ENCODE assay signal across 20 cellular contexts in the genomic region with DNA sequence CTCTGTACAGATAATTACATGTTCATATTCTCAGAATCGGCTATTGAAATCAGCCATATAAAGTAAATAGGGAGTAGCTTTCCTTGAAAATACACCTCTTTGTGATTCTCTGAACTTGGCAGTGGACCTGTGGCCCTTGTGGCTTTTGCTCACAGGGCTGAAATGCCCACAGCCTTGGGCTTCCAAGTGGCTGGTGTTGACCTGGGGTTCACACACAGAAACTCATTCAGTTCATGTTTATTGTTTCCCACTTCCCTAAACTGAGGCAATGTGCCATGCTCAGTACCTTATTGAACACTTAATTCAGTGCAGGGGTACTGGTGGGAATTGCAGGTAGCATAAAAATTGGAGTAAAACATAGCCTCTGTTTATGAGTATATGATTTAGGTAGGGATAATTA. TPM values are rescaled to one million over a fixed set of nuclear protein-coding genes. Genes with fewer than 3 reads are reported as not detected.
DNase-seq lines count a peak whose midpoint lies in the region; ATAC-seq, FAIRE-seq and TF ChIP-seq lines count a peak whose summit lies in the region.
"Had no signal": no experiment of that assay in that cellular context is flagged by ENCODE, and none has a peak within 500 bp of the region (broad histone marks: within the 10 kb centered on the region; RNA-seq: fewer than 3 reads in every experiment).

No MANE protein-coding gene starts in this region.

- WGBS in HepG2 (ENCODE audit: low lambda C conversion rate), result 69% methylated on average over 1 of the region's 1 CpG

- H3K27ac ChIP-seq in HepG2 (ENCODE audit: extremely low read length, insufficient read depth, low read length), result peak overlapping the region; percentile 18
- H3K27ac ChIP-seq: BLaER1 treated with 17β-estradiol and CSF1 and Interleukin-3, amounts not matched to agents 10 nM and 100 nM; cardiac muscle cell; hepatocyte; pancreas had no signal

- no peaks in the 10 kb centered on the region for H3K27me3 ChIP-seq in HepG2 (ENCODE audit: control insufficient read depth in 1 of 2, insufficient read depth in 2 of 2, low read length in 2 of 2)
- H3K27me3 ChIP-seq: BLaER1 treated with 17β-estradiol and CSF1 and Interleukin-3, amounts not matched to agents 10 nM and 100 nM; cardiac muscle cell; hepatocyte; pancreas had no signal

- POLR2A ChIA-PET in HepG2 (lab: Yijun Ruan, JAX), result no interaction called here

- CTCF ChIA-PET in HepG2 (lab: Yijun Ruan, JAX; ENCODE audit: low intra/inter-chr PET ratio, low total read pairs), result no interaction called here

- no TSS peak for BruUV-seq in HepG2 (replicated peaks; lab: Mats Ljungman, UMichigan)

- DNase-seq in HepG2 (ENCODE audit: low spot score) (no peak), DMS153 treated with DMSO at 0.1 percent for 48 hours (lab: John Stamatoyannopoulos, UW; ENCODE audit: unreplicated experiment) (no peak), UCSD-AML1 (lab: John Stamatoyannopoulos, UW; ENCODE audit: unreplicated experiment) (no peak), NCI-H1694 (lab: John Stamatoyannopoulos, UW) (no peak)
- DNase-seq: activated CD4-positive, alpha-beta T cell treated with anti-CD3 and anti-CD28 coated beads for 4 hours; effector CD4-positive, alpha-beta T cell; left colon; NCI-H2107; NCI-H748 treated with DMSO at 0.1 percent for 48 hours; pancreas; small intestine had no signal

- intact Hi-C loops in HepG2 (cut with micrococcal nuclease; ENCODE audit: unreplicated experiment), result no loop called here

- no peak for TF ChIP-seq RAD21 in HepG2 (CRISPR knock-in tag; IDR thresholded peaks at IDR 0.05)

- peaks cover 0 to 12% of the 10 kb centered on the region in 2 experiments; a peak in 4 of 5 replicates for H3K36me3 ChIP-seq in HepG2 (replicated peaks in 1 of 2; ENCODE audit: control insufficient read depth in 1 of 2, insufficient read depth in 2 of 2, low read length in 2 of 2)
- H3K36me3 ChIP-seq: cardiac muscle cell, pancreas had no signal

- H3K79me2 ChIP-seq in HepG2 (ENCODE audit: insufficient read depth, low read length), result peaks cover 45% of the 10 kb centered on the region

- TF ChIP-seq EP300 in HepG2 (IDR thresholded peaks at IDR 0.05; ENCODE audit: low read depth in 2 of 2, low read length in 2 of 2) (no peak), HepG2 (CRISPR knock-in tag; IDR thresholded peaks at IDR 0.05; ENCODE audit: borderline replicate concordance) (no peak)

- no peak overlapping the region for H3K9ac ChIP-seq in HepG2 (ENCODE audit: insufficient read depth, low read depth, low read length)
- H3K9ac ChIP-seq: BLaER1 treated with 17β-estradiol and CSF1 and Interleukin-3, amounts not matched to agents 10 nM and 100 nM had no signal

- FAIRE-seq in HepG2 (lab: Jason Lieb, UNC), result no peak
- FAIRE-seq: pancreas, small intestine, urothelium cell line had no signal

- no peak for TF ChIP-seq CTCF in HepG2 (CRISPR knock-in tag; IDR thresholded peaks at IDR 0.05)

- no peak for TF ChIP-seq POLR2A in HepG2 (IDR thresholded peaks at IDR 0.05; ENCODE audit: insufficient read depth in 1 of 2, low read depth in 2 of 2, low read length in 2 of 2)

- H4K20me1 ChIP-seq in HepG2 (ENCODE audit: insufficient read depth, low read length), result no peaks in the 10 kb centered on the region

- ATAC-seq in GM18511 (IDR thresholded peaks at IDR 0.05; ENCODE audit: unreplicated experiment) (peak; percentile 59), GM19452 (IDR thresholded peaks at IDR 0.05; ENCODE audit: unreplicated experiment) (peak; percentile 47), HG03342 (IDR thresholded peaks at IDR 0.05; ENCODE audit: unreplicated experiment) (peak; percentile 40), HepG2 (no peak; the same call in 2 of the 3 replicates)
- ATAC-seq: HCT116; left colon; pancreas; stimulated activated effector memory CD8-positive, alpha-beta T cell treated with anti-CD3 and anti-CD28 coated beads, Interleukin-12 subunit alpha, Interleukin-12 subunit beta, amount 100 ng/mL, for 72 hours had no signal

- peaks cover 61% of the 10 kb centered on the region for H3K4me1 ChIP-seq in HepG2 (ENCODE audit: insufficient read depth, low read length)
- H3K4me1 ChIP-seq: pancreas had no signal

- no peak overlapping the region for H2AFZ ChIP-seq in HepG2 (ENCODE audit: low read length)
- H2AFZ ChIP-seq: hepatocyte had no signal

- H3K9me3 ChIP-seq in HepG2 (ENCODE audit: low read length), result peaks cover 15% of the 10 kb centered on the region
- H3K9me3 ChIP-seq: pancreas had no signal

- H3K4me3 ChIP-seq in HepG2 (replicated peaks in 1 of 3; ENCODE audit: insufficient read depth in 1 of 3, low read depth in 2 of 3, low read length in 3 of 3), result no peak overlapping the region
- H3K4me3 ChIP-seq: BLaER1 treated with 17β-estradiol and CSF1 and Interleukin-3, amounts not matched to agents 10 nM and 100 nM; cardiac muscle cell; hepatocyte; pancreas had no signal

- in situ Hi-C loops in HepG2 (cut with HindIII; ENCODE audit: extremely low pct_ligation_motif_present, low pct_unique_long_range_greater_than_20kb), result no loop called here

- no peak overlapping the region for H3K4me2 ChIP-seq in HepG2 (ENCODE audit: low read depth, low read length)
- H3K4me2 ChIP-seq: hepatocyte had no signal

TF ChIP-seq in HepG2, 621 proteins besides CTCF, POLR2A, EP300 and RAD21 (continues in another document):
- TF ChIP-seq TBP (CRISPR knock-in tag; IDR thresholded peaks at IDR 0.05) (no peak), ZNF83 (CRISPR knock-in tag; IDR thresholded peaks at IDR 0.05; ENCODE audit: borderline replicate concordance) (no peak), GTF3A (CRISPR knock-in tag; conservative IDR thresholded peaks at IDR 0.05) (no peak), GLMP (CRISPR knock-in tag; IDR thresholded peaks at IDR 0.05; ENCODE audit: borderline replicate concordance) (no peak), NR2F6 (IDR thresholded peaks at IDR 0.05) (peak; percentile 56), NR2F6 (CRISPR knock-in tag; IDR thresholded peaks at IDR 0.05) (no peak), MTA3 (CRISPR knock-in tag; IDR thresholded peaks at IDR 0.05) (no peak), DPF2 (CRISPR knock-in tag; IDR thresholded peaks at IDR 0.05; ENCODE audit: borderline replicate concordance, low read depth) (no peak), SOX13 (IDR thresholded peaks at IDR 0.05) (no peak), SOX13 (CRISPR knock-in tag; conservative IDR thresholded peaks at IDR 0.05 in 1 of 2, IDR thresholded peaks at IDR 0.05 in 1 of 2) (peak in 1 of 2 experiments; percentile 65; a peak in 2 of 4 replicates), BCL6 (CRISPR knock-in tag; IDR thresholded peaks at IDR 0.05) (peak; percentile 90)

RNA-seq across cellular contexts. Expression of gene TULP4, which starts 19.1 kb away (rescaled TPM):
- total RNA-seq in HepG2 (2016; rRNA removed; fragmentation: Illumina TruSeq; extraction: Trizol), result 122 and 143 TPM in 2 replicates
- 244 and 275 TPM in 2 replicates for total RNA-seq in HepG2 (2016; cell fraction: cytosol; rRNA removed; fragmentation: Illumina TruSeq; extraction: Trizol; ENCODE audit: low read depth)
- 121 and 124 TPM in 2 replicates for total RNA-seq in HepG2 (2016; cell fraction: insoluble cytoplasmic fraction; rRNA removed; fragmentation: Illumina TruSeq; extraction: Trizol)
- total RNA-seq in HepG2 (2016; cell fraction: membrane; rRNA removed; fragmentation: Illumina TruSeq; extraction: Trizol), result 358 and 486 TPM in 2 replicates
- 96.8 and 105 TPM in 2 replicates for total RNA-seq in HepG2 (2016; cell fraction: nucleus; rRNA removed; fragmentation: Illumina TruSeq; extraction: Trizol)
- polyA plus RNA-seq in HepG2 (2011; rRNA removed), result 19.1 and 21.1 TPM in 2 replicates
- 9.7 and 14.3 TPM in 2 replicates for polyA plus RNA-seq in HepG2 (2011; cell fraction: cytosol; rRNA removed)
- 37.4 and 38.9 TPM in 2 replicates for polyA plus RNA-seq in HepG2 (2011; cell fraction: nucleus; rRNA removed)
- polyA plus RNA-seq in HepG2 (2012), result 13.6 and 14.1 TPM in 2 replicates
- 1.3 and 1.7 TPM in 2 replicates for polyA plus RNA-seq in HepG2 (2016; cell fraction: cytosol; fragmentation: Illumina TruSeq; extraction: Trizol; ENCODE audit: low read depth)
- 8.7 and 9.3 TPM in 2 replicates for polyA plus RNA-seq in HepG2 (2016; cell fraction: insoluble cytoplasmic fraction; fragmentation: Illumina TruSeq; extraction: Trizol; ENCODE audit: low read depth)
- polyA plus RNA-seq in HepG2 (2016; cell fraction: membrane; fragmentation: Illumina TruSeq; extraction: Trizol; ENCODE audit: low read depth), result 2.5 and 3.1 TPM in 2 replicates
- 17.9 and 19.4 TPM in 2 replicates for polyA plus RNA-seq in HepG2 (2016; cell fraction: nucleus; fragmentation: Illumina TruSeq; extraction: Trizol; ENCODE audit: insufficient read depth, low read depth)
- polyA minus RNA-seq in HepG2 (2011; rRNA and poly(A)+ RNA removed; ENCODE audit: low replicate concordance), result 41.3 and 139 TPM in 2 replicates
- 105 and 136 TPM in 2 replicates for polyA minus RNA-seq in HepG2 (2011; cell fraction: cytosol; rRNA and poly(A)+ RNA removed)
- polyA minus RNA-seq in HepG2 (2011; cell fraction: nucleus; rRNA and poly(A)+ RNA removed), result 153 and 181 TPM in 2 replicates
